In genomic region chr18:22933206-22933957, GRCh38 we compare ENCODE assay signal across 1 cellular context.
TF ChIP-seq lines count a peak whose summit lies in the region.

RBBP8 (plus strand) TSS chr18:22933328; CDS start chr18:22936852, 3,524 bp downstream.

TF ChIP-seq in K562, 482 proteins besides CTCF, POLR2A, EP300 and RAD21 (continued from another document and continues in another):
- no peak for TF ChIP-seq CGGBP1 (CRISPR knock-in tag; IDR thresholded peaks at IDR 0.05)
- TF ChIP-seq MEF2A (IDR thresholded peaks at IDR 0.05; ENCODE audit: control insufficient read depth, low read depth, low read length): no peak
- no peak for TF ChIP-seq TRIM25 (IDR thresholded peaks at IDR 0.05; ENCODE audit: borderline replicate concordance)
- TF ChIP-seq EGR1 (conservative IDR thresholded peaks at IDR 0.05): peak; percentile 25; the same call in 1 of the 2 replicates
- no peak for TF ChIP-seq CBX8 (IDR thresholded peaks at IDR 0.05; ENCODE audit: borderline replicate concordance, extremely low read depth, low read depth, low read length, poor library complexity, severe bottlenecking)
- TF ChIP-seq ZKSCAN8 (CRISPR knock-in tag; IDR thresholded peaks at IDR 0.05): no peak
- no peak for TF ChIP-seq ZBTB26 (CRISPR knock-in tag; IDR thresholded peaks at IDR 0.05)
- peak; percentile 94 for TF ChIP-seq RBBP5 (IDR thresholded peaks at IDR 0.05; ENCODE audit: borderline replicate concordance, insufficient read depth, low read length, poor library complexity, severe bottlenecking)
- peak; percentile 95 for TF ChIP-seq TFAP4 (CRISPR knock-in tag; IDR thresholded peaks at IDR 0.05; ENCODE audit: borderline replicate concordance)
- TF ChIP-seq ATF3 (IDR thresholded peaks at IDR 0.05): peak; percentile 71
- TF ChIP-seq ATF3 (CRISPR knock-in tag; conservative IDR thresholded peaks at IDR 0.05): no peak
- 0 out of 2 replicates have a peak, but pooled peaks have one; percentile 78 for TF ChIP-seq TARDBP (IDR thresholded peaks at IDR 0.05)
- TF ChIP-seq SRSF7 (optimal IDR thresholded peaks at IDR 0.05; ENCODE audit: low read depth, low read length): no peak
- TF ChIP-seq MIER1 (IDR thresholded peaks at IDR 0.05; ENCODE audit: low read depth): no peak
- TF ChIP-seq HMG20A (CRISPR knock-in tag; conservative IDR thresholded peaks at IDR 0.05): no peak
- TF ChIP-seq STAT5A (IDR thresholded peaks at IDR 0.05; ENCODE audit: borderline replicate concordance, low read length): no peak
- TF ChIP-seq HMGN3 (IDR thresholded peaks at IDR 0.05; ENCODE audit: borderline replicate concordance, extremely low read depth, insufficient read length, low read depth, low read length): peak; percentile 30
- no peak; a peak in 2 of 4 replicates for TF ChIP-seq ZMIZ1 (IDR thresholded peaks at IDR 0.05; ENCODE audit: low read depth in 2 of 2, low read length in 2 of 2)
- no peak for TF ChIP-seq PHB (CRISPR knock-in tag; IDR thresholded peaks at IDR 0.05)
- TF ChIP-seq CHAMP1 (IDR thresholded peaks at IDR 0.05): no peak
- TF ChIP-seq HNRNPL (IDR thresholded peaks at IDR 0.05; ENCODE audit: low read depth, low read length): no peak
- TF ChIP-seq MTA1 (IDR thresholded peaks at IDR 0.05; ENCODE audit: borderline replicate concordance): no peak
- no peak for TF ChIP-seq ZC3H8 (IDR thresholded peaks at IDR 0.05)
- no peak for TF ChIP-seq NCOR1 (IDR thresholded peaks at IDR 0.05)
- TF ChIP-seq CXXC5 (CRISPR knock-in tag; IDR thresholded peaks at IDR 0.05): peak; percentile 73
- TF ChIP-seq RBFOX2 (IDR thresholded peaks at IDR 0.05; ENCODE audit: low read depth, low read length): peak; percentile 98
- 0 out of 2 replicates have a peak, but pooled peaks have one; percentile 66 for TF ChIP-seq E2F4 (CRISPR knock-in tag; IDR thresholded peaks at IDR 0.05; ENCODE audit: low read depth)
- TF ChIP-seq ZFX (CRISPR knock-in tag; IDR thresholded peaks at IDR 0.05): peak; percentile 77
- TF ChIP-seq MGA (IDR thresholded peaks at IDR 0.05): no peak; the same call in none of the 2 replicates
- no peak for TF ChIP-seq ZC3H11A (IDR thresholded peaks at IDR 0.05; ENCODE audit: low read depth, low read length)
